26 cellular contexts compared by ENCODE assay signal in genomic region chr13:99294198-99294597, GRCh38. TPM values are rescaled to one million over a fixed set of nuclear protein-coding genes. Genes with fewer than 3 reads are reported as not detected.
DNase-seq lines count a peak whose midpoint lies in the region; ATAC-seq and FAIRE-seq lines count a peak whose summit lies in the region.
"Had no signal": no experiment of that assay in that cellular context is flagged by ENCODE, and none has a peak within 500 bp of the region (broad histone marks: within the 10 kb centered on the region; RNA-seq: fewer than 3 reads in every experiment).

No MANE protein-coding gene starts in this region.

- H3K27me3 Mint-ChIP-seq in activated naive CD4-positive, alpha-beta T cell treated with anti-CD3 and anti-CD28 coated beads for 36 hours (ENCODE audit: low read depth), result no peaks in the 10 kb centered on the region
- H3K27me3 Mint-ChIP-seq in IgD-negative memory B cell, result no peaks in the 10 kb centered on the region
- H3K27me3 Mint-ChIP-seq in central memory CD8-positive, alpha-beta T cell, result no peaks in the 10 kb centered on the region

- no peaks in the 10 kb centered on the region for H3K9me3 Mint-ChIP-seq in activated naive CD4-positive, alpha-beta T cell treated with anti-CD3 and anti-CD28 coated beads for 36 hours
- H3K9me3 Mint-ChIP-seq in IgD-negative memory B cell, result no peaks in the 10 kb centered on the region
- H3K9me3 Mint-ChIP-seq in central memory CD8-positive, alpha-beta T cell, result no peaks in the 10 kb centered on the region
- H3K9me3 Mint-ChIP-seq in stimulated activated effector memory CD8-positive, alpha-beta T cell treated with anti-CD3 and anti-CD28 coated beads, Interleukin-12 subunit alpha, Interleukin-12 subunit beta, amount 100 ng/mL, for 72 hours, result no peaks in the 10 kb centered on the region

- peaks cover 79% of the 10 kb centered on the region for H3K4me1 Mint-ChIP-seq in activated naive CD4-positive, alpha-beta T cell treated with anti-CD3 and anti-CD28 coated beads for 36 hours (ENCODE audit: low read depth)
- peaks cover 69 to 73% (median 72%) of the 10 kb centered on the region in 3 donors for H3K4me1 Mint-ChIP-seq in IgD-negative memory B cell
- H3K4me1 Mint-ChIP-seq in central memory CD8-positive, alpha-beta T cell, result peaks cover 84% of the 10 kb centered on the region
- H3K4me1 Mint-ChIP-seq in stimulated activated effector memory CD8-positive, alpha-beta T cell treated with anti-CD3 and anti-CD28 coated beads, Interleukin-12 subunit alpha, Interleukin-12 subunit beta, amount 100 ng/mL, for 72 hours, result peaks cover 68% of the 10 kb centered on the region

- no peak for FAIRE-seq in GM19239 (lab: Jason Lieb, UNC)
- FAIRE-seq: GM12892, HepG2 had no signal

- intact Hi-C loops in activated naive CD4-positive, alpha-beta T cell treated with anti-CD3 and anti-CD28 coated beads for 36 hours (cut with micrococcal nuclease), result no loop called here

- ATAC-seq in central memory CD8-positive, alpha-beta T cell (replicated peaks; ENCODE audit: extremely low read depth, poor library complexity, severe bottlenecking), result no peak
- ATAC-seq in stimulated activated effector memory CD8-positive, alpha-beta T cell treated with anti-CD3 and anti-CD28 coated beads, Interleukin-12 subunit alpha, Interleukin-12 subunit beta, amount 100 ng/mL, for 72 hours, result no peak
- ATAC-seq: HepG2, lower lobe of right lung had no signal

- H3K36me3 Mint-ChIP-seq in activated naive CD4-positive, alpha-beta T cell treated with anti-CD3 and anti-CD28 coated beads for 36 hours (ENCODE audit: low read depth), result peaks cover 43% of the 10 kb centered on the region
- H3K36me3 Mint-ChIP-seq in IgD-negative memory B cell, result peaks cover 13% of the 10 kb centered on the region
- peaks cover 73% of the 10 kb centered on the region for H3K36me3 Mint-ChIP-seq in central memory CD8-positive, alpha-beta T cell (ENCODE audit: insufficient read depth)
- peaks cover 94% of the 10 kb centered on the region for H3K36me3 Mint-ChIP-seq in stimulated activated effector memory CD8-positive, alpha-beta T cell treated with anti-CD3 and anti-CD28 coated beads, Interleukin-12 subunit alpha, Interleukin-12 subunit beta, amount 100 ng/mL, for 72 hours

- H3K4me3 Mint-ChIP-seq in activated naive CD4-positive, alpha-beta T cell treated with anti-CD3 and anti-CD28 coated beads for 36 hours, result no peak overlapping the region
- H3K4me3 Mint-ChIP-seq in IgD-negative memory B cell, result peak overlapping the region in 3 of 4 donors; percentile 37 to 87 (median 52)
- no peak overlapping the region for H3K4me3 Mint-ChIP-seq in central memory CD8-positive, alpha-beta T cell
- no peak overlapping the region for H3K4me3 Mint-ChIP-seq in stimulated activated effector memory CD8-positive, alpha-beta T cell treated with anti-CD3 and anti-CD28 coated beads, Interleukin-12 subunit alpha, Interleukin-12 subunit beta, amount 100 ng/mL, for 72 hours

- DNase-seq in activated naive CD4-positive, alpha-beta T cell treated with anti-CD3 and anti-CD28 coated beads for 36 hours, result no peak
- no peak for DNase-seq in activated naive CD4-positive, alpha-beta T cell treated with Interleukin-2 at 50 U/mL for 16 hours
- DNase-seq in central memory CD8-positive, alpha-beta T cell (ENCODE audit: low spot score in 2 of 2), result no peak
- DNase-seq in stimulated activated effector memory CD8-positive, alpha-beta T cell treated with anti-CD3 and anti-CD28 coated beads, Interleukin-12 subunit alpha, Interleukin-12 subunit beta, amount 100 ng/mL, for 72 hours (ENCODE audit: low spot score in 2 of 2), result no peak
- no peak for DNase-seq in Ammon's horn (ENCODE audit: low spot score)
- DNase-seq in GM19239 (ENCODE audit: insufficient read length, low spot score), result no peak
- no peak for DNase-seq in medulla oblongata (ENCODE audit: extremely low spot score)
- DNase-seq: amygdala; BE2C; brain microvascular endothelial cell; COR-L47; hippocampal formation; Karpas-422; lower lobe of right lung; NCI-H1417; NCI-H2029 treated with DMSO at 0.1 percent for 48 hours; NCI-H524 treated with DMSO at 0.1 percent for 48 hours; stimulated activated CD4-positive, alpha-beta T cell treated with anti-CD3 and anti-CD28 coated beads, Interleukin-1b, Interleukin-23, amount 100 ng/mL, for 48 hours; tibial artery had no signal

- CTCF ChIA-PET in activated naive CD4-positive, alpha-beta T cell treated with anti-CD3 and anti-CD28 coated beads for 36 hours (lab: Charles Lee), result interaction anchor here (0.5 to 2.6 kb wide), 3 partner anchors 93 to 142 kb away, joined by 3 to 13 read pairs (median 4); no protein-coding TSS in a partner anchor

- H3K27ac Mint-ChIP-seq in activated naive CD4-positive, alpha-beta T cell treated with anti-CD3 and anti-CD28 coated beads for 36 hours, result peak overlapping the region; percentile 72
- peak overlapping the region in 2 of 3 donors; percentile 39 to 75 for H3K27ac Mint-ChIP-seq in IgD-negative memory B cell
- peak overlapping the region; percentile 97 for H3K27ac Mint-ChIP-seq in central memory CD8-positive, alpha-beta T cell (ENCODE audit: low read depth)
- H3K27ac Mint-ChIP-seq in stimulated activated effector memory CD8-positive, alpha-beta T cell treated with anti-CD3 and anti-CD28 coated beads, Interleukin-12 subunit alpha, Interleukin-12 subunit beta, amount 100 ng/mL, for 72 hours, result peak overlapping the region; percentile 36

RNA-seq across cellular contexts. Expression of gene GPR183, which starts 13.0 kb away (rescaled TPM):
- 10 to 100 TPM; 37.4 to 38.8 TPM for total RNA-seq in activated naive CD4-positive, alpha-beta T cell treated with anti-CD3 and anti-CD28 coated beads for 36 hours
- polyA plus RNA-seq in IgD-negative memory B cell, result 494 TPM
- total RNA-seq: A673, endothelial cell of umbilical vein, HepG2, SK-MEL-5 had no signal
- polyA plus RNA-seq: HepG2 had no signal

RNA-seq across cellular contexts. Expression of gene GPR18, which starts 36.0 kb away (rescaled TPM):
- total RNA-seq in activated naive CD4-positive, alpha-beta T cell treated with anti-CD3 and anti-CD28 coated beads for 36 hours, result 1 to 10 TPM; 2.4 TPM
- polyA plus RNA-seq in IgD-negative memory B cell, result 58.6 TPM
- total RNA-seq: A673, cerebellum, endothelial cell of umbilical vein, HepG2 had no signal
- polyA plus RNA-seq: endothelial cell of umbilical vein, HepG2 had no signal

Comparison
In these comparisons a context has a peak if more than half of its experiments do, and no peak if none do; other contexts are left out.
1. H3K27ac Mint-ChIP-seq: peak in every context shown above with its lines; median percentile 97 in central memory CD8-positive, alpha-beta T cell; 72 in activated naive CD4-positive, alpha-beta T cell treated with anti-CD3 and anti-CD28 coated beads for 36 hours; 57 in IgD-negative memory B cell; 36 in stimulated activated effector memory CD8-positive, alpha-beta T cell treated with anti-CD3 and anti-CD28 coated beads, Interleukin-12 subunit alpha, Interleukin-12 subunit beta, amount 100 ng/mL, for 72 hours.
2. H3K4me3 Mint-ChIP-seq: peak in IgD-negative memory B cell (3 of 4); none in activated naive CD4-positive, alpha-beta T cell treated with anti-CD3 and anti-CD28 coated beads for 36 hours (single experiment), central memory CD8-positive, alpha-beta T cell (single experiment) and stimulated activated effector memory CD8-positive, alpha-beta T cell treated with anti-CD3 and anti-CD28 coated beads, Interleukin-12 subunit alpha, Interleukin-12 subunit beta, amount 100 ng/mL, for 72 hours (single experiment).